In the genomic region with DNA sequence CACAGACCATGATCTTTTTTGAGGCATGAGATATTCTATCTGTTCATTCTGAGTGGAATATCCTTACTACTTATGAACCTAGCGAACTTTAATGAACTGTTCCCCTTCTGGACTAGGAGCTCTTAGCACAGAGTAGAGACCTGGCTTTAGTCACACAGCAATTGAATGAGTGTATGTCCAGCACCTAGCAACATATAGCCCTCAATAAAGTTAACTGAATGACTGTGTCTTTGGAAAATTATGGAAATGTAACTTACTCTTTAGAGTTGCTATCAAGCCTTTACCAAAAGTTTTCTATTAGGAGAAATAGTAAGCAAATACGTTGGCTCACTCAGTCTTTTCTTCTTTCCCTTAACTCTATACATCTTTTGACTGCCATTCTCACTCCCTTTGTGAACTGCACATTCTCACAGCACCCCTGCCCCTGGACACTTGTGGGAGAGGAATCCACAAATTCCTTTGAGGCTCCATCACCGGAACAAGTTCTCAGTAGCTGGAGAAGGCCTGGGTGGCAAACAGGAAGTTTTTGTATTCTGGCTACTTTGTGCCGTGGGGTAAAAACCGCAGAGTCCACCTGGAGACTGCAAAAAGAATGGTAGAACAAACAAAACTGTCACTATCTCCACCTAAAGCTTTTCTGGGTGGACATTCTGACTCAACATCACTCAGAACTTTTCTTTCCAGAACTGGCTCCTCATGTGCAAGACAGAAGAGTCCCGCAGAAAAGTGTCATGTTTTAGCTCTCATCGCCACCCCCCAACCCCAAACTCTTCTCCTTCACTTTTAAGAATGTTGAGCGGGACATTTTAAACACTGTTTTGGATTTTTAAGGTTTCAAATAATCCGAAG, we compare ENCODE assay signal across 1 cellular context.
TF ChIP-seq lines count a peak whose summit lies in the region.

No MANE protein-coding gene starts in this region.

TF ChIP-seq in K562, 482 proteins besides CTCF, POLR2A, EP300 and RAD21 (continued from another document):
- TF ChIP-seq MITF (IDR thresholded peaks at IDR 0.05): no peak
- no peak for TF ChIP-seq RBM15 (IDR thresholded peaks at IDR 0.05; ENCODE audit: insufficient read depth, low read length)
- TF ChIP-seq STAT6 (CRISPR knock-in tag; IDR thresholded peaks at IDR 0.05): no peak
- peak; percentile 18 for TF ChIP-seq SMARCB1 (IDR thresholded peaks at IDR 0.05; ENCODE audit: insufficient read length, low read depth)
- no peak for TF ChIP-seq CEBPG (CRISPR knock-in tag; IDR thresholded peaks at IDR 0.05)
- no peak for TF ChIP-seq CEBPG (tag; conservative IDR thresholded peaks at IDR 0.05 in 1 of 2, IDR thresholded peaks at IDR 0.05 in 1 of 2)
- 0 out of 2 replicates have a peak, but pooled peaks have one; percentile 44 for TF ChIP-seq LCOR (CRISPR knock-in tag; IDR thresholded peaks at IDR 0.05)
- TF ChIP-seq, protein P1, sequence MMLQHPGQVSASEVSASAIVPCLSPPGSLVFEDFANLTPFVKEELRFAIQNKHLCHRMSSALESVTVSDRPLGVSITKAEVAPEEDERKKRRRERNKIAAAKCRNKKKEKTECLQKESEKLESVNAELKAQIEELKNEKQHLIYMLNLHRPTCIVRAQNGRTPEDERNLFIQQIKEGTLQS (IDR thresholded peaks at IDR 0.05): no peak
- TF ChIP-seq, protein P1 (CRISPR knock-in tag; conservative IDR thresholded peaks at IDR 0.05): 0 out of 2 replicates have a peak, but pooled peaks have one; percentile 39
- TF ChIP-seq NFIC (IDR thresholded peaks at IDR 0.05): no peak
- TF ChIP-seq IRF2 (CRISPR knock-in tag; IDR thresholded peaks at IDR 0.05): no peak
